Comparison of ENCODE assay signal across 8 cellular contexts in genomic region chr1:203308205-203309114, GRCh38. TPM values are rescaled to one million over a fixed set of nuclear protein-coding genes. Genes with fewer than 3 reads are reported as not detected.
A peak's percentile ranks its signal among the peaks of the same experiment; 100 is the strongest.
DNase-seq lines count a peak whose midpoint lies in the region; FAIRE-seq and TF ChIP-seq lines count a peak whose summit lies in the region.

No MANE protein-coding gene starts in this region.

- no peak for FAIRE-seq in keratinocyte (lab: Jason Lieb, UNC)

- peak overlapping the region; percentile 87 for H3K27ac Mint-ChIP-seq in T-helper 2 cell treated with Interferon-gamma antibody and Interleukin-4, amounts not matched to agents 5 μg/mL and 100 μg/mL, for 36 hours
- H3K27ac Mint-ChIP-seq in activated T-helper 1 cell treated with anti-CD3 and anti-CD28 coated beads, Interleukin-12 subunit alpha, Interleukin-12 subunit beta, Interleukin-2, Interleukin-4 antibody, amounts not matched to agents 30 ng/mL and 10 ng/mL and 1 ng/mL, durations not matched to agents 14 hours and 24 hours and 36 hours: peak overlapping the region; percentile 42

- peaks cover 33% of the 10 kb centered on the region for H3K79me2 ChIP-seq in keratinocyte (ENCODE audit: control insufficient read depth, insufficient read depth, low read length)

- H3K9me1 ChIP-seq in keratinocyte (ENCODE audit: control insufficient read depth, extremely low read depth, insufficient read depth, low read length): peaks cover 2% of the 10 kb centered on the region

- no peaks in the 10 kb centered on the region for H3K9me3 Mint-ChIP-seq in T-helper 2 cell treated with Interferon-gamma antibody and Interleukin-4, amounts not matched to agents 5 μg/mL and 100 μg/mL, for 36 hours
- no peaks in the 10 kb centered on the region for H3K9me3 Mint-ChIP-seq in activated T-helper 1 cell treated with anti-CD3 and anti-CD28 coated beads, Interleukin-12 subunit alpha, Interleukin-12 subunit beta, Interleukin-2, Interleukin-4 antibody, amounts not matched to agents 30 ng/mL and 10 ng/mL and 1 ng/mL, durations not matched to agents 14 hours and 24 hours and 36 hours

- peaks cover 22% of the 10 kb centered on the region for H4K20me1 ChIP-seq in keratinocyte (ENCODE audit: control insufficient read depth, extremely low read depth, insufficient read depth, low read length)

- H3K27me3 ChIP-seq in keratinocyte (ENCODE audit: control insufficient read depth, extremely low read depth, insufficient read depth, low read length) (no peaks in the 10 kb centered on the region), subcutaneous abdominal adipose tissue (ENCODE audit: control insufficient read depth in 5 of 5, insufficient read depth in 4 of 5, low read length in 5 of 5) (no peaks in the 10 kb centered on the region)

- TF ChIP-seq CTCF in keratinocyte (optimal IDR thresholded peaks at IDR 0.05 in 1 of 3, IDR thresholded peaks at IDR 0.05 in 1 of 3, conservative IDR thresholded peaks at IDR 0.05 in 1 of 3; ENCODE audit: extremely low read depth in 1 of 3, insufficient read depth in 2 of 3, low read length in 3 of 3): no peak

- peaks cover 33% of the 10 kb centered on the region for H3K4me1 ChIP-seq in keratinocyte (ENCODE audit: control insufficient read depth, extremely low read depth, insufficient read depth, low read length)
- peaks cover 7 to 59% (median 47%) of the 10 kb centered on the region in 5 donors for H3K4me1 ChIP-seq in subcutaneous abdominal adipose tissue (ENCODE audit: control insufficient read depth in 5 of 5, insufficient read depth in 5 of 5, low read length in 5 of 5)

- dilution Hi-C loops in keratinocyte (cut with MboI; ENCODE audit: extremely low pct_ligation_motif_present, low sequenced_read_pairs): no loop called here

- H3K27me3 Mint-ChIP-seq in T-helper 2 cell treated with Interferon-gamma antibody and Interleukin-4, amounts not matched to agents 5 μg/mL and 100 μg/mL, for 36 hours (ENCODE audit: low read depth): no peaks in the 10 kb centered on the region
- H3K27me3 Mint-ChIP-seq in activated T-helper 1 cell treated with anti-CD3 and anti-CD28 coated beads, Interleukin-12 subunit alpha, Interleukin-12 subunit beta, Interleukin-2, Interleukin-4 antibody, amounts not matched to agents 30 ng/mL and 10 ng/mL and 1 ng/mL, durations not matched to agents 14 hours and 24 hours and 36 hours (ENCODE audit: insufficient read depth): no peaks in the 10 kb centered on the region

- H3K36me3 ChIP-seq in keratinocyte (ENCODE audit: control insufficient read depth in 2 of 2, extremely low read depth in 1 of 2, insufficient read depth in 2 of 2, low read length in 2 of 2) (peaks cover 14 to 15% of the 10 kb centered on the region in 2 experiments), subcutaneous abdominal adipose tissue (ENCODE audit: control insufficient read depth in 5 of 5, insufficient read depth in 5 of 5, low read length in 5 of 5) (peaks cover 9 to 41% (median 25%) of the 10 kb centered on the region in 5 donors)

- H3K4me2 ChIP-seq in keratinocyte (ENCODE audit: control insufficient read depth, extremely low read depth, insufficient read depth, low read depth, low read length): peak overlapping the region; percentile 93

- H3K4me3 ChIP-seq in keratinocyte (ENCODE audit: control insufficient read depth in 2 of 3, extremely low read depth in 1 of 3, insufficient read depth in 2 of 3, low read depth in 1 of 3, low read length in 3 of 3): peak overlapping the region in 2 of 3 experiments; percentile 81 to 92
- H3K4me3 ChIP-seq in subcutaneous abdominal adipose tissue (ENCODE audit: low read depth in 1 of 5, low read length in 5 of 5): peak overlapping the region; percentile 78 to 99 (median 99)

- no peak overlapping the region for H3K27ac ChIP-seq in keratinocyte (ENCODE audit: control insufficient read depth, insufficient read depth, low read length)
- peak overlapping the region; percentile 99 for H3K27ac ChIP-seq in subcutaneous abdominal adipose tissue (ENCODE audit: low read depth, low read length)

- no peaks in the 10 kb centered on the region for H3K9me3 ChIP-seq in keratinocyte (ENCODE audit: control insufficient read depth, low read depth, low read length)
- H3K9me3 ChIP-seq in subcutaneous abdominal adipose tissue (ENCODE audit: control insufficient read depth in 5 of 5, low read length in 5 of 5): no peaks in the 10 kb centered on the region

- intact Hi-C loops in activated T-helper 1 cell treated with anti-CD3 and anti-CD28 coated beads, Interleukin-12 subunit alpha, Interleukin-12 subunit beta, Interleukin-2, Interleukin-4 antibody, amounts not matched to agents 30 ng/mL and 10 ng/mL and 1 ng/mL, durations not matched to agents 14 hours and 24 hours and 36 hours (cut with micrococcal nuclease): no loop called here
- intact Hi-C loops in head of caudate nucleus (cut with DNase I): no loop called here

- H2AFZ ChIP-seq in keratinocyte (ENCODE audit: control insufficient read depth, low read length): no peak overlapping the region

- DNase-seq in T-helper 2 cell treated with Interferon-gamma antibody and Interleukin-4, amounts not matched to agents 5 μg/mL and 100 μg/mL, for 36 hours (ENCODE audit: low spot score): no peak
- DNase-seq in T-helper 2 cell (no peak), keratinocyte (ENCODE audit: low read depth, low spot score) (no peak), head of caudate nucleus (no peak), DMS 273 treated with DMSO at 0.1 percent for 48 hours (lab: John Stamatoyannopoulos, UW) (no peak), germinal center (ENCODE audit: low spot score) (no peak)
- DNase-seq in activated T-helper 1 cell treated with anti-CD3 and anti-CD28 coated beads, Interleukin-12 subunit alpha, Interleukin-12 subunit beta, Interleukin-2, Interleukin-4 antibody, amounts not matched to agents 30 ng/mL and 10 ng/mL and 1 ng/mL, durations not matched to agents 14 hours and 24 hours and 36 hours (ENCODE audit: low spot score): no peak

- peaks cover 48% of the 10 kb centered on the region for H3K4me1 Mint-ChIP-seq in T-helper 2 cell treated with Interferon-gamma antibody and Interleukin-4, amounts not matched to agents 5 μg/mL and 100 μg/mL, for 36 hours (ENCODE audit: low read depth)
- peaks cover 59% of the 10 kb centered on the region for H3K4me1 Mint-ChIP-seq in activated T-helper 1 cell treated with anti-CD3 and anti-CD28 coated beads, Interleukin-12 subunit alpha, Interleukin-12 subunit beta, Interleukin-2, Interleukin-4 antibody, amounts not matched to agents 30 ng/mL and 10 ng/mL and 1 ng/mL, durations not matched to agents 14 hours and 24 hours and 36 hours (ENCODE audit: low read depth)

- peak overlapping the region; percentile 95 for H3K4me3 Mint-ChIP-seq in T-helper 2 cell treated with Interferon-gamma antibody and Interleukin-4, amounts not matched to agents 5 μg/mL and 100 μg/mL, for 36 hours
- H3K4me3 Mint-ChIP-seq in activated T-helper 1 cell treated with anti-CD3 and anti-CD28 coated beads, Interleukin-12 subunit alpha, Interleukin-12 subunit beta, Interleukin-2, Interleukin-4 antibody, amounts not matched to agents 30 ng/mL and 10 ng/mL and 1 ng/mL, durations not matched to agents 14 hours and 24 hours and 36 hours: peak overlapping the region; percentile 92

- H3K9ac ChIP-seq in keratinocyte (ENCODE audit: control insufficient read depth, extremely low read depth, insufficient read depth, low read length): no peak overlapping the region
- peak overlapping the region; percentile 87 to 99 (median 99) for H3K9ac ChIP-seq in subcutaneous abdominal adipose tissue (ENCODE audit: low read length in 5 of 5)

- H3K36me3 Mint-ChIP-seq in T-helper 2 cell treated with Interferon-gamma antibody and Interleukin-4, amounts not matched to agents 5 μg/mL and 100 μg/mL, for 36 hours (ENCODE audit: low read depth): peaks cover 57% of the 10 kb centered on the region
- H3K36me3 Mint-ChIP-seq in activated T-helper 1 cell treated with anti-CD3 and anti-CD28 coated beads, Interleukin-12 subunit alpha, Interleukin-12 subunit beta, Interleukin-2, Interleukin-4 antibody, amounts not matched to agents 30 ng/mL and 10 ng/mL and 1 ng/mL, durations not matched to agents 14 hours and 24 hours and 36 hours (ENCODE audit: low read depth): peaks cover 64% of the 10 kb centered on the region

RNA-seq across cellular contexts. Expression of gene BTG2, which starts 3.1 kb away (rescaled TPM):
- total RNA-seq in activated T-helper 1 cell treated with anti-CD3 and anti-CD28 coated beads, Interleukin-12 subunit alpha, Interleukin-12 subunit beta, Interleukin-2, Interleukin-4 antibody, amounts not matched to agents 30 ng/mL and 10 ng/mL and 1 ng/mL, durations not matched to agents 14 hours and 24 hours and 36 hours: 137 and 139 TPM in 2 replicates
- polyA plus RNA-seq in keratinocyte: 52.4 to 230 TPM (median 117 TPM) in 3 replicates
- 28.0 TPM for polyA plus RNA-seq in keratinocyte (2011; ENCODE audit: low read depth)
- polyA plus RNA-seq in keratinocyte (2011; cell fraction: cytosol; rRNA removed): 84.3 and 101 TPM in 2 replicates
- 278 and 325 TPM in 2 replicates for polyA plus RNA-seq in keratinocyte (2011; cell fraction: nucleus; rRNA removed)
- polyA plus RNA-seq in keratinocyte (2012; ENCODE audit: low replicate concordance): 34.6 and 187 TPM in 2 replicates
- 23.8 to 191 TPM (median 82.3 TPM) in 3 replicates for polyA minus RNA-seq in keratinocyte
- 155 TPM for polyA minus RNA-seq in keratinocyte (2011; cell fraction: cytosol; rRNA and poly(A)+ RNA removed)
- polyA minus RNA-seq in keratinocyte (2011; cell fraction: nucleus; rRNA and poly(A)+ RNA removed): 145 and 173 TPM in 2 replicates

RNA-seq across cellular contexts. Expression of gene FMOD, which starts 42.5 kb away (rescaled TPM):
- 3.4 and 4.1 TPM in 2 replicates for total RNA-seq in activated T-helper 1 cell treated with anti-CD3 and anti-CD28 coated beads, Interleukin-12 subunit alpha, Interleukin-12 subunit beta, Interleukin-2, Interleukin-4 antibody, amounts not matched to agents 30 ng/mL and 10 ng/mL and 1 ng/mL, durations not matched to agents 14 hours and 24 hours and 36 hours
- 0.39 to 0.47 TPM (median 0.44 TPM) in 3 replicates for polyA plus RNA-seq in keratinocyte
- not detected for polyA plus RNA-seq in keratinocyte (2011; ENCODE audit: low read depth)
- polyA plus RNA-seq in keratinocyte (2011; cell fraction: cytosol; rRNA removed): 0.18 and 0.27 TPM in 2 replicates
- polyA plus RNA-seq in keratinocyte (2011; cell fraction: nucleus; rRNA removed): 0.47 TPM in 2 replicates
- 0.06 and 0.29 TPM in 2 replicates for polyA plus RNA-seq in keratinocyte (2012; ENCODE audit: low replicate concordance)
- 0.46 TPM in 1 of 3 replicates, not detected in the others for polyA minus RNA-seq in keratinocyte
- not detected for polyA minus RNA-seq in keratinocyte (2011; cell fraction: cytosol; rRNA and poly(A)+ RNA removed)
- polyA minus RNA-seq in keratinocyte (2011; cell fraction: nucleus; rRNA and poly(A)+ RNA removed): 0.62 TPM in 1 of 2 replicates, not detected in the other
